1 cellular context compared by ENCODE assay signal in genomic region chr1:36239941-36240637, GRCh38.
TF ChIP-seq lines count a peak whose summit lies in the region.

No MANE protein-coding gene starts in this region.

TF ChIP-seq in HepG2, 621 proteins besides CTCF, POLR2A, EP300 and RAD21 (continued from another document):
- TF ChIP-seq ZNF142 (CRISPR knock-in tag; IDR thresholded peaks at IDR 0.05): no peak
- TF ChIP-seq SKI (IDR thresholded peaks at IDR 0.05; ENCODE audit: partially characterized antibody): peak; percentile 66
- TF ChIP-seq ZNF766 (CRISPR knock-in tag; IDR thresholded peaks at IDR 0.05; ENCODE audit: borderline replicate concordance): no peak
- TF ChIP-seq ZSCAN21 (CRISPR knock-in tag; IDR thresholded peaks at IDR 0.05; ENCODE audit: borderline replicate concordance): no peak
- TF ChIP-seq HOXA5 (CRISPR knock-in tag; IDR thresholded peaks at IDR 0.05): 0 out of 2 replicates have a peak, but pooled peaks have one; percentile 35
- TF ChIP-seq TAF1 (CRISPR knock-in tag; IDR thresholded peaks at IDR 0.05): no peak
- no peak for TF ChIP-seq ATF4 (CRISPR knock-in tag; IDR thresholded peaks at IDR 0.05)
- no peak for TF ChIP-seq RFXANK (CRISPR knock-in tag; IDR thresholded peaks at IDR 0.05)
- TF ChIP-seq BCLAF1 (IDR thresholded peaks at IDR 0.05): no peak
- peak; percentile 89 for TF ChIP-seq MEIS2 (CRISPR knock-in tag; IDR thresholded peaks at IDR 0.05)
- no peak for TF ChIP-seq MXD3 (CRISPR knock-in tag; IDR thresholded peaks at IDR 0.05)
- TF ChIP-seq SALL2 (CRISPR knock-in tag; IDR thresholded peaks at IDR 0.05): no peak
- TF ChIP-seq ERF (CRISPR knock-in tag; IDR thresholded peaks at IDR 0.05): peak; percentile 34
- TF ChIP-seq MIER2 (CRISPR knock-in tag; IDR thresholded peaks at IDR 0.05): no peak
- no peak; the same call in 1 of the 2 replicates for TF ChIP-seq ZNF124 (CRISPR knock-in tag; IDR thresholded peaks at IDR 0.05)
- no peak for TF ChIP-seq TERF1 (CRISPR knock-in tag; IDR thresholded peaks at IDR 0.05)
- no peak for TF ChIP-seq ZNF816 (CRISPR knock-in tag; IDR thresholded peaks at IDR 0.05; ENCODE audit: borderline replicate concordance)
- TF ChIP-seq XBP1 (CRISPR knock-in tag; IDR thresholded peaks at IDR 0.05): no peak
- TF ChIP-seq NCOA5 (CRISPR knock-in tag; IDR thresholded peaks at IDR 0.05): no peak
- no peak for TF ChIP-seq GATA4 (IDR thresholded peaks at IDR 0.05; ENCODE audit: borderline replicate concordance, low read depth)
- TF ChIP-seq ELF3 (CRISPR knock-in tag; IDR thresholded peaks at IDR 0.05): peak; percentile 54; the same call in 1 of the 2 replicates
- TF ChIP-seq HOXA3 (CRISPR knock-in tag; IDR thresholded peaks at IDR 0.05): peak; percentile 82
- TF ChIP-seq ZBTB4 (CRISPR knock-in tag; IDR thresholded peaks at IDR 0.05; ENCODE audit: borderline replicate concordance): no peak
- TF ChIP-seq NAIF1 (CRISPR knock-in tag; IDR thresholded peaks at IDR 0.05; ENCODE audit: borderline replicate concordance): no peak
- no peak for TF ChIP-seq NCOA1 (CRISPR knock-in tag; IDR thresholded peaks at IDR 0.05)
- TF ChIP-seq ETV5 (CRISPR knock-in tag; IDR thresholded peaks at IDR 0.05; ENCODE audit: borderline replicate concordance): peak; percentile 40; the same call in 1 of the 2 replicates
- no peak for TF ChIP-seq ZNF552 (CRISPR knock-in tag; IDR thresholded peaks at IDR 0.05; ENCODE audit: borderline replicate concordance)
TF ChIP-seq in HepG2: peak in this region for 161.
